11 cellular contexts compared by ENCODE assay signal in genomic region chr22:31206896-31207687, GRCh38. TPM values are rescaled to one million over a fixed set of nuclear protein-coding genes. Genes with fewer than 3 reads are reported as not detected.
A peak's percentile ranks its signal among the peaks of the same experiment; 100 is the strongest.
DNase-seq lines count a peak whose midpoint lies in the region; ATAC-seq and TF ChIP-seq lines count a peak whose summit lies in the region.
"Had no signal": no experiment of that assay in that cellular context is flagged by ENCODE, and none has a peak within 500 bp of the region (broad histone marks: within the 10 kb centered on the region; RNA-seq: fewer than 3 reads in every experiment).

No MANE protein-coding gene starts in this region.

- no peaks in the 10 kb centered on the region for H3K9me3 ChIP-seq in Caco-2
- no peaks in the 10 kb centered on the region for H3K9me3 ChIP-seq in mammary epithelial cell (replicated peaks; ENCODE audit: insufficient read depth, low read length)
- H3K9me3 ChIP-seq in naive thymus-derived CD4-positive, alpha-beta T cell (ENCODE audit: control insufficient read depth in 2 of 3, low read length in 3 of 3) = no peaks in the 10 kb centered on the region

- no peaks in the 10 kb centered on the region for H3K9me3 Mint-ChIP-seq in Caco-2 (ENCODE audit: unreplicated experiment)
- H3K9me3 Mint-ChIP-seq in naive thymus-derived CD4-positive, alpha-beta T cell = no peaks in the 10 kb centered on the region
- H3K9me3 Mint-ChIP-seq: nephron had no signal

- H3K27me3 Mint-ChIP-seq in Caco-2 (ENCODE audit: insufficient read depth, unreplicated experiment) = no peaks in the 10 kb centered on the region
- H3K27me3 Mint-ChIP-seq in naive thymus-derived CD4-positive, alpha-beta T cell = no peaks in the 10 kb centered on the region

- no peak overlapping the region for H3K4me3 ChIP-seq in Caco-2 (ENCODE audit: low read depth, low read length)
- no peak overlapping the region for H3K4me3 ChIP-seq in mammary epithelial cell (replicated peaks in 1 of 3; ENCODE audit: insufficient read depth in 1 of 3, low read depth in 2 of 3, low read length in 3 of 3)
- H3K4me3 ChIP-seq in naive thymus-derived CD4-positive, alpha-beta T cell (ENCODE audit: low read length) = no peak overlapping the region
- H3K4me3 ChIP-seq: SK-N-MC had no signal

- CTCF ChIA-PET in Caco-2 (lab: Charles Lee) (interaction anchor here (0.5 to 1.6 kb wide), 12 partner anchors 11 to 263 kb away, joined by 3 to 9 read pairs (median 4); partner anchors contain the start of gene PIK3IP1), mammary epithelial cell (lab: Charles Lee; ENCODE audit: low non-redundant PET) (interaction anchor here (0.6 to 0.7 kb wide), 3 partner anchors 42 to 144 kb away, joined by 3 to 7 read pairs (median 4); partner anchors contain the start of gene PIK3IP1)
- CTCF ChIA-PET in naive thymus-derived CD4-positive, alpha-beta T cell (lab: Charles Lee) = interaction anchor here (0.6 to 1.1 kb wide), 3 partner anchors 11 to 447 kb away, joined by 3 to 4 read pairs (median 3); no protein-coding TSS in a partner anchor

- H3K4me1 ChIP-seq in Caco-2 = peaks cover 24% of the 10 kb centered on the region
- H3K4me1 ChIP-seq in mammary epithelial cell (ENCODE audit: insufficient read depth, low read length) = peaks cover 15% of the 10 kb centered on the region
- H3K4me1 ChIP-seq in naive thymus-derived CD4-positive, alpha-beta T cell (ENCODE audit: control insufficient read depth in 2 of 2, insufficient read depth in 2 of 2, low read length in 2 of 2) = peaks cover 11 to 19% of the 10 kb centered on the region in 2 donors

- H3K27ac Mint-ChIP-seq in Caco-2 (ENCODE audit: unreplicated experiment) = peak overlapping the region; percentile 76
- peak overlapping the region in 7 of 9 donors; percentile 49 to 77 (median 62) for H3K27ac Mint-ChIP-seq in naive thymus-derived CD4-positive, alpha-beta T cell
- H3K27ac Mint-ChIP-seq: nephron had no signal

- BruUV-seq in Caco-2 (replicated peaks; lab: Mats Ljungman, UMichigan) = no TSS peak
- no TSS peak for BruUV-seq in mammary epithelial cell (replicated peaks; lab: Mats Ljungman, UMichigan)

- no peak overlapping the region for H3K9ac ChIP-seq in mammary epithelial cell (ENCODE audit: insufficient read depth, low read length)

- no peaks in the 10 kb centered on the region for H4K20me1 ChIP-seq in mammary epithelial cell (ENCODE audit: insufficient read depth, low read length)

- peaks cover 20% of the 10 kb centered on the region for H3K4me1 Mint-ChIP-seq in Caco-2 (ENCODE audit: low read depth, unreplicated experiment)
- H3K4me1 Mint-ChIP-seq in naive thymus-derived CD4-positive, alpha-beta T cell = peaks cover 17 to 33% (median 27%) of the 10 kb centered on the region in 7 donors

- POLR2A ChIA-PET in Caco-2 (lab: Charles Lee) = interaction anchor here (0.6 to 1.1 kb wide), 5 partner anchors 13 to 128 kb away, joined by 3 to 9 read pairs (median 3); no protein-coding TSS in a partner anchor
- POLR2A ChIA-PET in naive thymus-derived CD4-positive, alpha-beta T cell (lab: Charles Lee) = interaction anchor here (0.6 kb wide), 2 partner anchors 43 to 238 kb away, joined by 3 read pairs; partner anchors contain the start of gene TUG1

- H3K27ac ChIP-seq in mammary epithelial cell (ENCODE audit: insufficient read depth, low read depth, low read length) = no peak overlapping the region
- H3K27ac ChIP-seq in naive thymus-derived CD4-positive, alpha-beta T cell (ENCODE audit: low read depth, low read length) = no peak overlapping the region
- H3K27ac ChIP-seq: SK-N-MC had no signal

- H3K79me2 ChIP-seq in mammary epithelial cell (ENCODE audit: insufficient read depth, low read length) = peaks cover under 1% of the 10 kb centered on the region

- no peak for ATAC-seq in naive thymus-derived CD4-positive, alpha-beta T cell
- no peak for ATAC-seq in GM19395 (IDR thresholded peaks at IDR 0.05; ENCODE audit: unreplicated experiment)

- no peaks in the 10 kb centered on the region; the same call in 1 of the 2 replicates for H3K36me3 ChIP-seq in Caco-2 (ENCODE audit: control insufficient read depth, insufficient read depth, low read length)
- peaks cover 2% of the 10 kb centered on the region for H3K36me3 ChIP-seq in mammary epithelial cell (ENCODE audit: insufficient read depth, low read length)
- H3K36me3 ChIP-seq in naive thymus-derived CD4-positive, alpha-beta T cell (ENCODE audit: control insufficient read depth in 2 of 3, insufficient read depth in 3 of 3, low read length in 3 of 3) = peaks cover 0 to 20% (median 1%) of the 10 kb centered on the region in 3 experiments

- TF ChIP-seq CTCF in Caco-2 (IDR thresholded peaks at IDR 0.05; ENCODE audit: insufficient read depth in 1 of 2, low read depth in 1 of 2, low read length in 1 of 2, severe bottlenecking in 1 of 2, unreplicated experiment in 1 of 2) (no peak), mammary epithelial cell (conservative IDR thresholded peaks at IDR 0.05 in 1 of 2, IDR thresholded peaks at IDR 0.05 in 1 of 2; ENCODE audit: extremely low read depth in 1 of 2, insufficient read depth in 1 of 2, low read depth in 1 of 2, low read length in 2 of 2) (no peak)

- H3K36me3 Mint-ChIP-seq in Caco-2 (ENCODE audit: insufficient read depth, unreplicated experiment) = peaks cover 23% of the 10 kb centered on the region
- peaks cover 0 to 16% (median 6%) of the 10 kb centered on the region in 5 donors for H3K36me3 Mint-ChIP-seq in naive thymus-derived CD4-positive, alpha-beta T cell

- 8% methylated on average over 8 of the region's 8 CpGs for WGBS in mammary epithelial cell (ENCODE audit: low coverage, missing lambda C conversion rate)

- no peaks in the 10 kb centered on the region for H3K27me3 ChIP-seq in Caco-2 (replicated peaks; ENCODE audit: control insufficient read depth, insufficient read depth, low read length)
- no peaks in the 10 kb centered on the region for H3K27me3 ChIP-seq in mammary epithelial cell (ENCODE audit: insufficient read depth, low read length)
- H3K27me3 ChIP-seq in naive thymus-derived CD4-positive, alpha-beta T cell (ENCODE audit: control insufficient read depth in 2 of 2, insufficient read depth in 2 of 2, low read length in 2 of 2) = no peaks in the 10 kb centered on the region

- in situ Hi-C loops in mammary epithelial cell (cut with MboI; ENCODE audit: low sequenced_read_pairs in 2 of 2) = no loop called here

- intact Hi-C loops in Caco-2 (cut with micrococcal nuclease; ENCODE audit: unreplicated experiment) (no loop called here), mammary epithelial cell (cut with micrococcal nuclease) (no loop called here)
- intact Hi-C loops in naive thymus-derived CD4-positive, alpha-beta T cell (cut with micrococcal nuclease) = no loop called here

- H2AFZ ChIP-seq in mammary epithelial cell (ENCODE audit: low read depth, low read length) = no peak overlapping the region

- peak overlapping the region; percentile 59 for H3K4me2 ChIP-seq in mammary epithelial cell (ENCODE audit: insufficient read depth, low read depth, low read length)

- peak overlapping the region; percentile 3 for H3K4me3 Mint-ChIP-seq in Caco-2 (ENCODE audit: unreplicated experiment)
- H3K4me3 Mint-ChIP-seq in naive thymus-derived CD4-positive, alpha-beta T cell = no peak overlapping the region
- H3K4me3 Mint-ChIP-seq: nephron had no signal

- DNase-seq in Caco-2 = peak; percentile 74 to 81
- DNase-seq in NCI-H1105 (lab: John Stamatoyannopoulos, UW) = peak; percentile 17
- DNase-seq in mammary epithelial cell = peak; percentile 69
- no peak for DNase-seq in naive thymus-derived CD4-positive, alpha-beta T cell
- DNase-seq in NCI-H1048 (lab: John Stamatoyannopoulos, UW) = no peak
- DNase-seq in NCI-H146 (lab: John Stamatoyannopoulos, UW) = no peak
- DNase-seq in NCI-H187 (lab: John Stamatoyannopoulos, UW) = no peak
- DNase-seq: MM.1S had no signal

- dilution Hi-C loops in mammary epithelial cell (cut with HindIII; ENCODE audit: low sequenced_read_pairs) = no loop called here

RNA-seq across cellular contexts. Expression of gene LIMK2, which starts 5.0 kb away (rescaled TPM):
- total RNA-seq in Caco-2 (2022) = 34.8 and 36.3 TPM in 2 replicates
- total RNA-seq in mammary epithelial cell = 100 to 1,000 TPM; 176 to 484 TPM
- polyA plus RNA-seq in mammary epithelial cell = 25.9 TPM
- 123 TPM for polyA minus RNA-seq in mammary epithelial cell
- total RNA-seq in naive thymus-derived CD4-positive, alpha-beta T cell = 10 to 100 TPM; 18.3 to 49.9 (median 28.8) TPM
- polyA plus RNA-seq in naive thymus-derived CD4-positive, alpha-beta T cell = 10 to 100 TPM; 13.1 to 25.3 TPM

RNA-seq across cellular contexts. Expression of gene RNF185, which starts 47.1 kb away (rescaled TPM):
- total RNA-seq in Caco-2 (2022) = 27.8 and 30.3 TPM in 2 replicates
- 10 to 100 TPM; 29.2 to 47.3 TPM for total RNA-seq in mammary epithelial cell
- polyA plus RNA-seq in mammary epithelial cell = 26.3 TPM
- 18.2 TPM for polyA minus RNA-seq in mammary epithelial cell
- 10 to 100 TPM; 10.6 to 28.5 (median 23.5) TPM for total RNA-seq in naive thymus-derived CD4-positive, alpha-beta T cell
- polyA plus RNA-seq in naive thymus-derived CD4-positive, alpha-beta T cell = 10 to 100 TPM; 18.1 to 27.2 TPM

Comparison
In these comparisons a context has a peak if more than half of its experiments do, and no peak if none do; other contexts are left out.
1. DNase-seq: peak in Caco-2 (2 of 2), NCI-H1105 (single experiment) and mammary epithelial cell (single experiment); none in naive thymus-derived CD4-positive, alpha-beta T cell (0 of 9), NCI-H1048 (single experiment), NCI-H146 (single experiment) and NCI-H187 (0 of 2).